1 cellular context compared by ENCODE assay signal in the genomic region with DNA sequence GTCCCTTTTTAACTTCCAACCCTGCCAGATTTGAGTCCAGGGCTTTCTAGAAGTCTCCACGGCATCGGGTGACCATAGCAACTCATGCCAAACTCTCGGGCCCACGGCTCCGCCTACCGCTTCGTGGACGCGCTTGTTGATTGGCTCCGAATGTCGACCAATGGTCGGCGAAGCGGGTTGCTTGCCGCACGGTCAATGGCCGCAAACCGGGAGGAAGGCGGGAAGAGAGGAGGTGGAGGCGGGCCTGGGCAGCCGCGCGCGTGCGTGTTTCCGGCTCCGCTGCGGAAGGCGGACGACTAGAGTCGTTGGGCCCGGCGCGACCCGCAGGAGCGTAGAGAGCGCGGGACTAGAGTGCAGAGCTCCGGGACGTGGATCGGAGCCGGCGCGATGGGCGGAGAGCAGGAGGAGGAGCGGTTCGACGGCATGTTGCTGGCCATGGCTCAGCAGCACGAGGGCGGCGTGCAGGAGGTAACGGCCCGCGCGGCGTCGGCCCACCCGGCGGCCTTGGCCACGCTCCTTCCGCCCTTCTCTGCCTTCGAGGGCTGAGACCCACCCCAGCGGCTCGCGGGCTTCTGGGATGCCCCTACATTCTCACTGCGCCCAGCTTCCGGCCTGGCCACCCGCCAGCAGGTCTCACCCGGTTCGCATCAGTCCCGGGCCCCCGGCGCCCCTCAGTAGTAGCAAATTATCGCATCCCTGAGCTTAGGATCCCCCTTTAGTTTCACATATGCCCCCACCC.
A peak's percentile ranks its signal among the peaks of the same experiment; 100 is the strongest.
TF ChIP-seq lines count a peak whose summit lies in the region.

A gene (plus strand): TSS at position 282 of the 739 bp plus-strand sequence. CDS start 106 bp downstream, at position 388.

TF ChIP-seq in HepG2, 621 proteins besides CTCF, POLR2A, EP300 and RAD21 (continued from another document and continues in another):
- TF ChIP-seq, protein P1, sequence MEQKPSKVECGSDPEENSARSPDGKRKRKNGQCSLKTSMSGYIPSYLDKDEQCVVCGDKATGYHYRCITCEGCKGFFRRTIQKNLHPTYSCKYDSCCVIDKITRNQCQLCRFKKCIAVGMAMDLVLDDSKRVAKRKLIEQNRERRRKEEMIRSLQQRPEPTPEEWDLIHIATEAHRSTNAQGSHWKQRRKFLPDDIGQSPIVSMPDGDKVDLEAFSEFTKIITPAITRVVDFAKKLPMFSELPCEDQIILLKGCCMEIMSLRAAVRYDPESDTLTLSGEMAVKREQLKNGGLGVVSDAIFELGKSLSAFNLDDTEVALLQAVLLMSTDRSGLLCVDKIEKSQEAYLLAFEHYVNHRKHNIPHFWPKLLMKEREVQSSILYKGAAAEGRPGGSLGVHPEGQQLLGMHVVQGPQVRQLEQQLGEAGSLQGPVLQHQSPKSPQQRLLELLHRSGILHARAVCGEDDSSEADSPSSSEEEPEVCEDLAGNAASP (CRISPR knock-in tag; IDR thresholded peaks at IDR 0.05; ENCODE audit: borderline replicate concordance), result 0 out of 2 replicates have a peak, but pooled peaks have one; percentile 51
- TF ChIP-seq SSRP1 (CRISPR knock-in tag; IDR thresholded peaks at IDR 0.05) (no peak), GZF1 (CRISPR knock-in tag; IDR thresholded peaks at IDR 0.05) (no peak), ATAD3A (CRISPR knock-in tag; IDR thresholded peaks at IDR 0.05) (no peak; the same call in 1 of the 2 replicates), ZNF883 (CRISPR knock-in tag; IDR thresholded peaks at IDR 0.05; ENCODE audit: not compliant biosample characterization) (peak; percentile 91), ZNF776 (CRISPR knock-in tag; IDR thresholded peaks at IDR 0.05) (peak; percentile 97), ZFP37 (CRISPR knock-in tag; IDR thresholded peaks at IDR 0.05; ENCODE audit: borderline replicate concordance) (peak; percentile 59), NFE2L2 (IDR thresholded peaks at IDR 0.05; ENCODE audit: low read length) (no peak), ZBTB1 (CRISPR knock-in tag; IDR thresholded peaks at IDR 0.05; ENCODE audit: borderline replicate concordance) (no peak), HDAC2 (CRISPR knock-in tag; IDR thresholded peaks at IDR 0.05) (peak; percentile 49; the same call in 1 of the 2 replicates), ZFY (CRISPR knock-in tag; IDR thresholded peaks at IDR 0.05) (peak; percentile 97), NFIB (CRISPR knock-in tag; IDR thresholded peaks at IDR 0.05; ENCODE audit: borderline replicate concordance) (no peak), ZNF788 (CRISPR knock-in tag; IDR thresholded peaks at IDR 0.05; ENCODE audit: borderline replicate concordance) (peak; percentile 89; the same call in 1 of the 2 replicates), SKI (IDR thresholded peaks at IDR 0.05; ENCODE audit: partially characterized antibody) (peak; percentile 12), TCF12 (IDR thresholded peaks at IDR 0.05) (no peak), TCF12 (CRISPR knock-in tag; IDR thresholded peaks at IDR 0.05) (0 out of 2 replicates have a peak, but pooled peaks have one; percentile 69), KDM4B (CRISPR knock-in tag; IDR thresholded peaks at IDR 0.05) (no peak; the same call in 1 of the 2 replicates), KLF16 (CRISPR knock-in tag; IDR thresholded peaks at IDR 0.05) (peak in 1 of 2 experiments; percentile 60; a peak in 2 of 4 replicates), ZSCAN29 (CRISPR knock-in tag; conservative IDR thresholded peaks at IDR 0.05) (no peak), ZNF331 (CRISPR knock-in tag; IDR thresholded peaks at IDR 0.05) (0 out of 2 replicates have a peak, but pooled peaks have one; percentile 27), ZNF615 (CRISPR knock-in tag; IDR thresholded peaks at IDR 0.05; ENCODE audit: borderline replicate concordance) (no peak), ZC3H13 (CRISPR knock-in tag; IDR thresholded peaks at IDR 0.05) (peak; percentile 93; the same call in 1 of the 2 replicates), ZSCAN22 (CRISPR knock-in tag; IDR thresholded peaks at IDR 0.05) (no peak), DNMT3B (CRISPR knock-in tag; conservative IDR thresholded peaks at IDR 0.05) (no peak), HOXA9 (CRISPR knock-in tag; IDR thresholded peaks at IDR 0.05; ENCODE audit: borderline replicate concordance) (peak; percentile 77; the same call in 1 of the 2 replicates), NCOA5 (CRISPR knock-in tag; IDR thresholded peaks at IDR 0.05) (no peak)
- TF ChIP-seq, protein P2, sequence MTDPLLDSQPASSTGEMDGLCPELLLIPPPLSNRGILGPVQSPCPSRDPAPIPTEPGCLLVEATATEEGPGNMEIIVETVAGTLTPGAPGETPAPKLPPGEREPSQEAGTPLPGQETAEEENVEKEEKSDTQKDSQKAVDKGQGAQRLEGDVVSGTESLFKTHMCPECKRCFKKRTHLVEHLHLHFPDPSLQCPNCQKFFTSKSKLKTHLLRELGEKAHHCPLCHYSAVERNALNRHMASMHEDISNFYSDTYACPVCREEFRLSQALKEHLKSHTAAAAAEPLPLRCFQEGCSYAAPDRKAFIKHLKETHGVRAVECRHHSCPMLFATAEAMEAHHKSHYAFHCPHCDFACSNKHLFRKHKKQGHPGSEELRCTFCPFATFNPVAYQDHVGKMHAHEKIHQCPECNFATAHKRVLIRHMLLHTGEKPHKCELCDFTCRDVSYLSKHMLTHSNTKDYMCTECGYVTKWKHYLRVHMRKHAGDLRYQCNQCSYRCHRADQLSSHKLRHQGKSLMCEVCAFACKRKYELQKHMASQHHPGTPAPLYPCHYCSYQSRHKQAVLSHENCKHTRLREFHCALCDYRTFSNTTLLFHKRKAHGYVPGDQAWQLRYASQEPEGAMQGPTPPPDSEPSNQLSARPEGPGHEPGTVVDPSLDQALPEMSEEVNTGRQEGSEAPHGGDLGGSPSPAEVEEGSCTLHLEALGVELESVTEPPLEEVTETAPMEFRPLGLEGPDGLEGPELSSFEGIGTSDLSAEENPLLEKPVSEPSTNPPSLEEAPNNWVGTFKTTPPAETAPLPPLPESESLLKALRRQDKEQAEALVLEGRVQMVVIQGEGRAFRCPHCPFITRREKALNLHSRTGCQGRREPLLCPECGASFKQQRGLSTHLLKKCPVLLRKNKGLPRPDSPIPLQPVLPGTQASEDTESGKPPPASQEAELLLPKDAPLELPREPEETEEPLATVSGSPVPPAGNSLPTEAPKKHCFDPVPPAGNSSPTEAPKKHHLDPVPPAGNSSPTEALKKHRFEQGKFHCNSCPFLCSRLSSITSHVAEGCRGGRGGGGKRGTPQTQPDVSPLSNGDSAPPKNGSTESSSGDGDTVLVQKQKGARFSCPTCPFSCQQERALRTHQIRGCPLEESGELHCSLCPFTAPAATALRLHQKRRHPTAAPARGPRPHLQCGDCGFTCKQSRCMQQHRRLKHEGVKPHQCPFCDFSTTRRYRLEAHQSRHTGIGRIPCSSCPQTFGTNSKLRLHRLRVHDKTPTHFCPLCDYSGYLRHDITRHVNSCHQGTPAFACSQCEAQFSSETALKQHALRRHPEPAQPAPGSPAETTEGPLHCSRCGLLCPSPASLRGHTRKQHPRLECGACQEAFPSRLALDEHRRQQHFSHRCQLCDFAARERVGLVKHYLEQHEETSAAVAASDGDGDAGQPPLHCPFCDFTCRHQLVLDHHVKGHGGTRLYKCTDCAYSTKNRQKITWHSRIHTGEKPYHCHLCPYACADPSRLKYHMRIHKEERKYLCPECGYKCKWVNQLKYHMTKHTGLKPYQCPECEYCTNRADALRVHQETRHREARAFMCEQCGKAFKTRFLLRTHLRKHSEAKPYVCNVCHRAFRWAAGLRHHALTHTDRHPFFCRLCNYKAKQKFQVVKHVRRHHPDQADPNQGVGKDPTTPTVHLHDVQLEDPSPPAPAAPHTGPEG (CRISPR knock-in tag; IDR thresholded peaks at IDR 0.05), result peak; percentile 64; the same call in 1 of the 2 replicates
- TF ChIP-seq, protein P3, sequence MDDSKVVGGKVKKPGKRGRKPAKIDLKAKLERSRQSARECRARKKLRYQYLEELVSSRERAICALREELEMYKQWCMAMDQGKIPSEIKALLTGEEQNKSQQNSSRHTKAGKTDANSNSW (CRISPR knock-in tag; IDR thresholded peaks at IDR 0.05; ENCODE audit: borderline replicate concordance), result no peak; the same call in 1 of the 2 replicates
- TF ChIP-seq, protein P4, sequence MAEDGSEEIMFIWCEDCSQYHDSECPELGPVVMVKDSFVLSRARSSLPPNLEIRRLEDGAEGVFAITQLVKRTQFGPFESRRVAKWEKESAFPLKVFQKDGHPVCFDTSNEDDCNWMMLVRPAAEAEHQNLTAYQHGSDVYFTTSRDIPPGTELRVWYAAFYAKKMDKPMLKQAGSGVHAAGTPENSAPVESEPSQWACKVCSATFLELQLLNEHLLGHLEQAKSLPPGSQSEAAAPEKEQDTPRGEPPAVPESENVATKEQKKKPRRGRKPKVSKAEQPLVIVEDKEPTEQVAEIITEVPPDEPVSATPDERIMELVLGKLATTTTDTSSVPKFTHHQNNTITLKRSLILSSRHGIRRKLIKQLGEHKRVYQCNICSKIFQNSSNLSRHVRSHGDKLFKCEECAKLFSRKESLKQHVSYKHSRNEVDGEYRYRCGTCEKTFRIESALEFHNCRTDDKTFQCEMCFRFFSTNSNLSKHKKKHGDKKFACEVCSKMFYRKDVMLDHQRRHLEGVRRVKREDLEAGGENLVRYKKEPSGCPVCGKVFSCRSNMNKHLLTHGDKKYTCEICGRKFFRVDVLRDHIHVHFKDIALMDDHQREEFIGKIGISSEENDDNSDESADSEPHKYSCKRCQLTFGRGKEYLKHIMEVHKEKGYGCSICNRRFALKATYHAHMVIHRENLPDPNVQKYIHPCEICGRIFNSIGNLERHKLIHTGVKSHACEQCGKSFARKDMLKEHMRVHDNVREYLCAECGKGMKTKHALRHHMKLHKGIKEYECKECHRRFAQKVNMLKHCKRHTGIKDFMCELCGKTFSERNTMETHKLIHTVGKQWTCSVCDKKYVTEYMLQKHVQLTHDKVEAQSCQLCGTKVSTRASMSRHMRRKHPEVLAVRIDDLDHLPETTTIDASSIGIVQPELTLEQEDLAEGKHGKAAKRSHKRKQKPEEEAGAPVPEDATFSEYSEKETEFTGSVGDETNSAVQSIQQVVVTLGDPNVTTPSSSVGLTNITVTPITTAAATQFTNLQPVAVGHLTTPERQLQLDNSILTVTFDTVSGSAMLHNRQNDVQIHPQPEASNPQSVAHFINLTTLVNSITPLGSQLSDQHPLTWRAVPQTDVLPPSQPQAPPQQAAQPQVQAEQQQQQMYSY (CRISPR knock-in tag; IDR thresholded peaks at IDR 0.05), result no peak
- TF ChIP-seq, protein P5, sequence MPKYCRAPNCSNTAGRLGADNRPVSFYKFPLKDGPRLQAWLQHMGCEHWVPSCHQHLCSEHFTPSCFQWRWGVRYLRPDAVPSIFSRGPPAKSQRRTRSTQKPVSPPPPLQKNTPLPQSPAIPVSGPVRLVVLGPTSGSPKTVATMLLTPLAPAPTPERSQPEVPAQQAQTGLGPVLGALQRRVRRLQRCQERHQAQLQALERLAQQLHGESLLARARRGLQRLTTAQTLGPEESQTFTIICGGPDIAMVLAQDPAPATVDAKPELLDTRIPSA (CRISPR knock-in tag; IDR thresholded peaks at IDR 0.05; ENCODE audit: borderline replicate concordance), result 0 out of 2 replicates have a peak, but pooled peaks have one; percentile 86
- TF ChIP-seq, protein P6, sequence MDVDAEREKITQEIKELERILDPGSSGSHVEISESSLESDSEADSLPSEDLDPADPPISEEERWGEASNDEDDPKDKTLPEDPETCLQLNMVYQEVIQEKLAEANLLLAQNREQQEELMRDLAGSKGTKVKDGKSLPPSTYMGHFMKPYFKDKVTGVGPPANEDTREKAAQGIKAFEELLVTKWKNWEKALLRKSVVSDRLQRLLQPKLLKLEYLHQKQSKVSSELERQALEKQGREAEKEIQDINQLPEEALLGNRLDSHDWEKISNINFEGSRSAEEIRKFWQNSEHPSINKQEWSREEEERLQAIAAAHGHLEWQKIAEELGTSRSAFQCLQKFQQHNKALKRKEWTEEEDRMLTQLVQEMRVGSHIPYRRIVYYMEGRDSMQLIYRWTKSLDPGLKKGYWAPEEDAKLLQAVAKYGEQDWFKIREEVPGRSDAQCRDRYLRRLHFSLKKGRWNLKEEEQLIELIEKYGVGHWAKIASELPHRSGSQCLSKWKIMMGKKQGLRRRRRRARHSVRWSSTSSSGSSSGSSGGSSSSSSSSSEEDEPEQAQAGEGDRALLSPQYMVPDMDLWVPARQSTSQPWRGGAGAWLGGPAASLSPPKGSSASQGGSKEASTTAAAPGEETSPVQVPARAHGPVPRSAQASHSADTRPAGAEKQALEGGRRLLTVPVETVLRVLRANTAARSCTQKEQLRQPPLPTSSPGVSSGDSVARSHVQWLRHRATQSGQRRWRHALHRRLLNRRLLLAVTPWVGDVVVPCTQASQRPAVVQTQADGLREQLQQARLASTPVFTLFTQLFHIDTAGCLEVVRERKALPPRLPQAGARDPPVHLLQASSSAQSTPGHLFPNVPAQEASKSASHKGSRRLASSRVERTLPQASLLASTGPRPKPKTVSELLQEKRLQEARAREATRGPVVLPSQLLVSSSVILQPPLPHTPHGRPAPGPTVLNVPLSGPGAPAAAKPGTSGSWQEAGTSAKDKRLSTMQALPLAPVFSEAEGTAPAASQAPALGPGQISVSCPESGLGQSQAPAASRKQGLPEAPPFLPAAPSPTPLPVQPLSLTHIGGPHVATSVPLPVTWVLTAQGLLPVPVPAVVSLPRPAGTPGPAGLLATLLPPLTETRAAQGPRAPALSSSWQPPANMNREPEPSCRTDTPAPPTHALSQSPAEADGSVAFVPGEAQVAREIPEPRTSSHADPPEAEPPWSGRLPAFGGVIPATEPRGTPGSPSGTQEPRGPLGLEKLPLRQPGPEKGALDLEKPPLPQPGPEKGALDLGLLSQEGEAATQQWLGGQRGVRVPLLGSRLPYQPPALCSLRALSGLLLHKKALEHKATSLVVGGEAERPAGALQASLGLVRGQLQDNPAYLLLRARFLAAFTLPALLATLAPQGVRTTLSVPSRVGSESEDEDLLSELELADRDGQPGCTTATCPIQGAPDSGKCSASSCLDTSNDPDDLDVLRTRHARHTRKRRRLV (CRISPR knock-in tag; IDR thresholded peaks at IDR 0.05), result peak; percentile 76
- TF ChIP-seq, protein P7, sequence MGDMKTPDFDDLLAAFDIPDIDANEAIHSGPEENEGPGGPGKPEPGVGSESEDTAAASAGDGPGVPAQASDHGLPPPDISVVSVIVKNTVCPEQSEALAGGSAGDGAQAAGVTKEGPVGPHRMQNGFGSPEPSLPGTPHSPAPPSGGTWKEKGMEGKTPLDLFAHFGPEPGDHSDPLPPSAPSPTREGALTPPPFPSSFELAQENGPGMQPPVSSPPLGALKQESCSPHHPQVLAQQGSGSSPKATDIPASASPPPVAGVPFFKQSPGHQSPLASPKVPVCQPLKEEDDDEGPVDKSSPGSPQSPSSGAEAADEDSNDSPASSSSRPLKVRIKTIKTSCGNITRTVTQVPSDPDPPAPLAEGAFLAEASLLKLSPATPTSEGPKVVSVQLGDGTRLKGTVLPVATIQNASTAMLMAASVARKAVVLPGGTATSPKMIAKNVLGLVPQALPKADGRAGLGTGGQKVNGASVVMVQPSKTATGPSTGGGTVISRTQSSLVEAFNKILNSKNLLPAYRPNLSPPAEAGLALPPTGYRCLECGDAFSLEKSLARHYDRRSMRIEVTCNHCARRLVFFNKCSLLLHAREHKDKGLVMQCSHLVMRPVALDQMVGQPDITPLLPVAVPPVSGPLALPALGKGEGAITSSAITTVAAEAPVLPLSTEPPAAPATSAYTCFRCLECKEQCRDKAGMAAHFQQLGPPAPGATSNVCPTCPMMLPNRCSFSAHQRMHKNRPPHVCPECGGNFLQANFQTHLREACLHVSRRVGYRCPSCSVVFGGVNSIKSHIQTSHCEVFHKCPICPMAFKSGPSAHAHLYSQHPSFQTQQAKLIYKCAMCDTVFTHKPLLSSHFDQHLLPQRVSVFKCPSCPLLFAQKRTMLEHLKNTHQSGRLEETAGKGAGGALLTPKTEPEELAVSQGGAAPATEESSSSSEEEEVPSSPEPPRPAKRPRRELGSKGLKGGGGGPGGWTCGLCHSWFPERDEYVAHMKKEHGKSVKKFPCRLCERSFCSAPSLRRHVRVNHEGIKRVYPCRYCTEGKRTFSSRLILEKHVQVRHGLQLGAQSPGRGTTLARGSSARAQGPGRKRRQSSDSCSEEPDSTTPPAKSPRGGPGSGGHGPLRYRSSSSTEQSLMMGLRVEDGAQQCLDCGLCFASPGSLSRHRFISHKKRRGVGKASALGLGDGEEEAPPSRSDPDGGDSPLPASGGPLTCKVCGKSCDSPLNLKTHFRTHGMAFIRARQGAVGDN (CRISPR knock-in tag; IDR thresholded peaks at IDR 0.05), result peak; percentile 100
